Comparison of ENCODE assay signal across 15 cellular contexts in the genomic region with DNA sequence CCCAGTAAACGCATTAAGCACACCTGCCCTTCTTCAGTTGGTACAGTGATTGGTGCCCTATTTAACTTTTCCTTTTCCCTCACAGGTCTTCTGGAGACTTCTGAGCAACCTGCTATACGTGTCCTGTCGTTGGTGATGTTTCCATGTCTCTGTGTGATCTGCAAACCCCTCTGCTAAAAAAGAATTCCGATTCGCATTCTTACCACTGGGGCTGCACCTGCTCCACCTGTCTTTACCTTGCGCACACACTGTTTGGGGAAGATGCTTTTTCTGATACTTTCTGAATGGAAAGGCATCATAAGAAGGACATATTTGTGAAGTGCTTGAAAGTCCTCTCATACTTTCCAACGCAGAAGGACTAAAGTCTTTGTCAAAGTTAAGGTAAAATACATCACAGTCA.
DNase-seq lines count a peak whose midpoint lies in the region; ATAC-seq, FAIRE-seq and TF ChIP-seq lines count a peak whose summit lies in the region.
"Had no signal": no experiment of that assay in that cellular context is flagged by ENCODE, and none has a peak within 500 bp of the region (broad histone marks: within the 10 kb centered on the region; RNA-seq: fewer than 3 reads in every experiment).

No MANE protein-coding gene starts in this region.

- H3K36me3 ChIP-seq in HepG2 (replicated peaks in 1 of 2; ENCODE audit: control insufficient read depth in 1 of 2, insufficient read depth in 2 of 2, low read length in 2 of 2) = no peaks in the 10 kb centered on the region
- H3K36me3 ChIP-seq in right lobe of liver = no peaks in the 10 kb centered on the region
- H3K36me3 ChIP-seq in mesendoderm (ENCODE audit: control insufficient read depth, insufficient read depth, low read length) = no peaks in the 10 kb centered on the region
- H3K36me3 ChIP-seq: BLaER1, HAP-1 had no signal

- no peaks in the 10 kb centered on the region for H3K79me1 ChIP-seq in mesendoderm (ENCODE audit: low read length)

- H3K4me1 ChIP-seq in HepG2 (ENCODE audit: insufficient read depth, low read length) (no peaks in the 10 kb centered on the region), right lobe of liver (no peaks in the 10 kb centered on the region), mesendoderm (ENCODE audit: control insufficient read depth, low read depth, low read length) (peaks cover 4% of the 10 kb centered on the region)
- H3K4me1 ChIP-seq: BLaER1, HAP-1 had no signal

- H3K4me3 Mint-ChIP-seq in activated CD4-positive, alpha-beta memory T cell treated with anti-CD3 and anti-CD28 coated beads for 36 hours = no peak overlapping the region
- no peak overlapping the region for H3K4me3 Mint-ChIP-seq in activated naive CD4-positive, alpha-beta T cell treated with anti-CD3 and anti-CD28 coated beads for 36 hours

- no peak for TF ChIP-seq RAD21 in HepG2 (CRISPR knock-in tag; IDR thresholded peaks at IDR 0.05)

- no peak overlapping the region for H2AK5ac ChIP-seq in mesendoderm (ENCODE audit: low read length)

- no peaks in the 10 kb centered on the region for H3K36me3 Mint-ChIP-seq in activated CD4-positive, alpha-beta memory T cell treated with anti-CD3 and anti-CD28 coated beads for 36 hours
- no peaks in the 10 kb centered on the region for H3K36me3 Mint-ChIP-seq in activated naive CD4-positive, alpha-beta T cell treated with anti-CD3 and anti-CD28 coated beads for 36 hours (ENCODE audit: low read depth)

- no peak overlapping the region for H3K56ac ChIP-seq in mesendoderm (ENCODE audit: low read length)

- H4K5ac ChIP-seq in mesendoderm (ENCODE audit: low read length) = no peak overlapping the region

- POLR2A ChIA-PET in HepG2 (lab: Yijun Ruan, JAX) = no interaction called here
- POLR2A ChIA-PET in activated CD4-positive, alpha-beta memory T cell treated with anti-CD3 and anti-CD28 coated beads for 36 hours (lab: Charles Lee) = no interaction called here

- TF ChIP-seq EP300 in HepG2 (IDR thresholded peaks at IDR 0.05; ENCODE audit: low read depth in 2 of 2, low read length in 2 of 2) (no peak), HepG2 (CRISPR knock-in tag; IDR thresholded peaks at IDR 0.05; ENCODE audit: borderline replicate concordance) (no peak)

- H3K9me3 ChIP-seq in HepG2 (ENCODE audit: low read length) (no peaks in the 10 kb centered on the region), right lobe of liver (no peaks in the 10 kb centered on the region)
- H3K9me3 ChIP-seq: BLaER1, HAP-1 had no signal

- H3K27me3 ChIP-seq in HepG2 (ENCODE audit: control insufficient read depth in 1 of 2, insufficient read depth in 2 of 2, low read length in 2 of 2) (no peaks in the 10 kb centered on the region; a peak in 1 of 5 replicates), right lobe of liver (no peaks in the 10 kb centered on the region), mesendoderm (ENCODE audit: insufficient read depth, low read length, poor library complexity) (no peaks in the 10 kb centered on the region)
- H3K27me3 ChIP-seq: BLaER1 had no signal

- no peak overlapping the region for H3K4me2 ChIP-seq in HepG2 (ENCODE audit: low read depth, low read length)
- no peak overlapping the region for H3K4me2 ChIP-seq in mesendoderm (ENCODE audit: low read length)
- H3K4me2 ChIP-seq: BLaER1 had no signal

- H3K27ac Mint-ChIP-seq in activated CD4-positive, alpha-beta memory T cell treated with anti-CD3 and anti-CD28 coated beads for 36 hours = no peak overlapping the region
- H3K27ac Mint-ChIP-seq in activated naive CD4-positive, alpha-beta T cell treated with anti-CD3 and anti-CD28 coated beads for 36 hours = no peak overlapping the region

- no peak for TF ChIP-seq CTCF in HepG2 (CRISPR knock-in tag; IDR thresholded peaks at IDR 0.05)
- TF ChIP-seq CTCF in right lobe of liver (IDR thresholded peaks at IDR 0.05) = no peak

- no peaks in the 10 kb centered on the region for H3K27me3 Mint-ChIP-seq in activated CD4-positive, alpha-beta memory T cell treated with anti-CD3 and anti-CD28 coated beads for 36 hours
- H3K27me3 Mint-ChIP-seq in activated naive CD4-positive, alpha-beta T cell treated with anti-CD3 and anti-CD28 coated beads for 36 hours (ENCODE audit: low read depth) = peaks cover 7% of the 10 kb centered on the region

- H3K4ac ChIP-seq in mesendoderm (ENCODE audit: low read depth, low read length) = no peak overlapping the region

- H4K8ac ChIP-seq in mesendoderm (ENCODE audit: low read depth, low read length) = no peak overlapping the region

- no peak overlapping the region for H2AFZ ChIP-seq in HepG2 (ENCODE audit: low read length)

- intact Hi-C loops in HepG2 (cut with micrococcal nuclease; ENCODE audit: unreplicated experiment) (loop anchor here (5.0 kb wide), 1 partner anchor 1016 kb away; no protein-coding TSS in a partner anchor), right lobe of liver (cut with DNase I) (no loop called here)
- intact Hi-C loops in activated CD4-positive, alpha-beta memory T cell treated with anti-CD3 and anti-CD28 coated beads for 36 hours (cut with micrococcal nuclease) = loop anchor here (5.0 kb wide), 1 partner anchor 1411 kb away; no protein-coding TSS in a partner anchor
- intact Hi-C loops in activated naive CD4-positive, alpha-beta T cell treated with anti-CD3 and anti-CD28 coated beads for 36 hours (cut with micrococcal nuclease) = loop anchor here (5.0 to 10.0 kb wide), 2 partner anchors 1013 to 1641 kb away; no protein-coding TSS in a partner anchor

- no peaks in the 10 kb centered on the region for H3K9me3 Mint-ChIP-seq in activated CD4-positive, alpha-beta memory T cell treated with anti-CD3 and anti-CD28 coated beads for 36 hours
- peaks cover 2% of the 10 kb centered on the region for H3K9me3 Mint-ChIP-seq in activated naive CD4-positive, alpha-beta T cell treated with anti-CD3 and anti-CD28 coated beads for 36 hours

- no peak overlapping the region for H2BK120ac ChIP-seq in mesendoderm (ENCODE audit: low read depth, low read length)

- H2BK15ac ChIP-seq in mesendoderm (replicated peaks; ENCODE audit: low read depth) = no peak overlapping the region

- BruUV-seq in HepG2 (replicated peaks; lab: Mats Ljungman, UMichigan) = no TSS peak

- ATAC-seq in HepG2 (no peak), right lobe of liver (no peak), GM19452 (IDR thresholded peaks at IDR 0.05; ENCODE audit: unreplicated experiment) (no peak)
- ATAC-seq: PC-3 had no signal

- no peak overlapping the region for H2BK5ac ChIP-seq in mesendoderm (ENCODE audit: low read length)

- CTCF ChIA-PET in HepG2 (lab: Yijun Ruan, JAX; ENCODE audit: low intra/inter-chr PET ratio, low total read pairs) = no interaction called here
- CTCF ChIA-PET in activated CD4-positive, alpha-beta memory T cell treated with anti-CD3 and anti-CD28 coated beads for 36 hours (lab: Charles Lee) = no interaction called here
- CTCF ChIA-PET in activated naive CD4-positive, alpha-beta T cell treated with anti-CD3 and anti-CD28 coated beads for 36 hours (lab: Charles Lee) = interaction anchor here (0.7 kb wide), 2 partner anchors 68 to 1084 kb away, joined by 3 to 4 read pairs; no protein-coding TSS in a partner anchor

- H3K27ac ChIP-seq in HepG2 (ENCODE audit: extremely low read length, insufficient read depth, low read length) = no peak overlapping the region
- H3K27ac ChIP-seq in right lobe of liver = no peak overlapping the region
- no peak overlapping the region for H3K27ac ChIP-seq in mesendoderm (ENCODE audit: low read depth, low read length)
- H3K27ac ChIP-seq: 22Rv1, BLaER1 had no signal

- H3K4me3 ChIP-seq in HepG2 (replicated peaks in 1 of 3; ENCODE audit: insufficient read depth in 1 of 3, low read depth in 2 of 3, low read length in 3 of 3) (no peak overlapping the region), right lobe of liver (no peak overlapping the region), mesendoderm (ENCODE audit: low read length) (no peak overlapping the region)
- H3K4me3 ChIP-seq: BLaER1, HAP-1 had no signal

- no peak for TF ChIP-seq POLR2A in HepG2 (IDR thresholded peaks at IDR 0.05; ENCODE audit: insufficient read depth in 1 of 2, low read depth in 2 of 2, low read length in 2 of 2)
- TF ChIP-seq POLR2A in right lobe of liver (IDR thresholded peaks at IDR 0.05) = no peak

- WGBS in HepG2 (ENCODE audit: low lambda C conversion rate) = 21% methylated on average over 7 of the region's 7 CpGs
- WGBS in right lobe of liver (ENCODE audit: insufficient coverage, low coverage, low lambda C conversion rate, missing lambda C conversion rate) = 46% methylated on average over 6 of the region's 7 CpGs
- WGBS in mesendoderm (ENCODE audit: extremely low coverage, insufficient coverage, low lambda C conversion rate) = no CpG with 5 or more reads among the region's 7 CpGs

- no peaks in the 10 kb centered on the region for H3K4me1 Mint-ChIP-seq in activated CD4-positive, alpha-beta memory T cell treated with anti-CD3 and anti-CD28 coated beads for 36 hours (ENCODE audit: low read depth)
- H3K4me1 Mint-ChIP-seq in activated naive CD4-positive, alpha-beta T cell treated with anti-CD3 and anti-CD28 coated beads for 36 hours (ENCODE audit: low read depth) = no peaks in the 10 kb centered on the region

- no peaks in the 10 kb centered on the region for H3K79me2 ChIP-seq in HepG2 (ENCODE audit: insufficient read depth, low read length)
- no peaks in the 10 kb centered on the region for H3K79me2 ChIP-seq in mesendoderm (ENCODE audit: control insufficient read depth, insufficient read depth, low read length)

- H3K9ac ChIP-seq in HepG2 (ENCODE audit: insufficient read depth, low read depth, low read length) (no peak overlapping the region), mesendoderm (ENCODE audit: low read length) (no peak overlapping the region)
- H3K9ac ChIP-seq: BLaER1 had no signal

- H4K20me1 ChIP-seq in HepG2 (ENCODE audit: insufficient read depth, low read length) = no peaks in the 10 kb centered on the region
- H4K20me1 ChIP-seq: BLaER1 had no signal

- H3K18ac ChIP-seq in mesendoderm (ENCODE audit: low read length) = no peak overlapping the region

- H3K23ac ChIP-seq in mesendoderm (ENCODE audit: low read length) = no peak overlapping the region

- in situ Hi-C loops in HepG2 (cut with HindIII; ENCODE audit: extremely low pct_ligation_motif_present, low pct_unique_long_range_greater_than_20kb) = loop anchor here (10.0 kb wide), 1 partner anchor 1413 kb away; no protein-coding TSS in a partner anchor

- no peak for FAIRE-seq in HepG2 (lab: Jason Lieb, UNC)

- DNase-seq in DMS53 (lab: John Stamatoyannopoulos, UW) (peak; percentile 10), DMS53 treated with DMSO at 0.1 percent for 48 hours (lab: John Stamatoyannopoulos, UW; ENCODE audit: unreplicated experiment) (no peak), HepG2 (ENCODE audit: low spot score) (no peak), right lobe of liver (no peak), mesendoderm (peak; percentile 44)
- no peak for DNase-seq in activated CD4-positive, alpha-beta memory T cell treated with anti-CD3 and anti-CD28 coated beads for 36 hours
- DNase-seq in activated naive CD4-positive, alpha-beta T cell treated with anti-CD3 and anti-CD28 coated beads for 36 hours = no peak
- DNase-seq: Kasumi-1, NCI-H1694 treated with DMSO at 0.1 percent for 48 hours, NCI-H526 treated with DMSO at 0.1 percent for 48 hours, PC-3 had no signal

TF ChIP-seq in HepG2, 621 proteins besides CTCF, POLR2A, EP300 and RAD21 (continues in another document):
- TF ChIP-seq STAG1 (CRISPR knock-in tag; IDR thresholded peaks at IDR 0.05) (peak; percentile 14; the same call in 1 of the 2 replicates), SOX5 (CRISPR knock-in tag; IDR thresholded peaks at IDR 0.05; ENCODE audit: borderline replicate concordance) (no peak), PHF21A (CRISPR knock-in tag; IDR thresholded peaks at IDR 0.05) (no peak)

Comparison
In these comparisons a context has a peak if more than half of its experiments do, and no peak if none do; other contexts are left out.
1. DNase-seq: peak in DMS53 (single experiment) and mesendoderm (single experiment); none in DMS53 treated with DMSO at 0.1 percent for 48 hours (single experiment), HepG2 (single experiment), right lobe of liver (0 of 3), activated CD4-positive, alpha-beta memory T cell treated with anti-CD3 and anti-CD28 coated beads for 36 hours (single experiment) and activated naive CD4-positive, alpha-beta T cell treated with anti-CD3 and anti-CD28 coated beads for 36 hours (single experiment).
2. intact Hi-C loops: an anchor here in HepG2 (5.0 kb wide), activated CD4-positive, alpha-beta memory T cell treated with anti-CD3 and anti-CD28 coated beads for 36 hours (5.0 kb wide) and activated naive CD4-positive, alpha-beta T cell treated with anti-CD3 and anti-CD28 coated beads for 36 hours (5.0 to 10.0 kb wide); none called in right lobe of liver.